Comparison of ENCODE assay signal across 1 cellular context in the genomic region with DNA sequence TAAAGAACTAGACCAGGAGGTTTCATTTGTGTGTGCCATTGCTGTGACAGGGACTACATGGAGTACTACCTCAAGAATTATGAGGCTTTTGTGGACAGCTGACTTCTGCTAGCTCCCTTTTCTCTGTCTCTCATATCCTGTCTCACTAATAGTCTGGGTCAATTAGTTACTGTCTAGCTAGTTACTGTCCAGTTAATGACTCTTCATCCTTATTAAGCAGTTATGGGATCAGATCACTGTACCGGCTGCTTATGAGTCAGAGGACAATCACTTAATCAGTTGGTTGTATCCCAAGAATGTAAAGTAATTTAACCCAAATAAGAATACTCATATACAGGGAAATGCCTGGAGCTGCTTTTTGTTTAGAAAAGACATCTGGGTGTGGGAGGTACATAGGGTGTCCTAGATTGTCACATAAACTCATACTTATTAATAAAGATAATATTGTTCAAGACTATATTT.
A peak's percentile ranks its signal among the peaks of the same experiment; 100 is the strongest.
TF ChIP-seq lines count a peak whose summit lies in the region.

No MANE protein-coding gene starts in this region.

TF ChIP-seq in endothelial cell of umbilical vein, 7 proteins besides CTCF, POLR2A, EP300 and RAD21:
- TF ChIP-seq, protein P1, sequence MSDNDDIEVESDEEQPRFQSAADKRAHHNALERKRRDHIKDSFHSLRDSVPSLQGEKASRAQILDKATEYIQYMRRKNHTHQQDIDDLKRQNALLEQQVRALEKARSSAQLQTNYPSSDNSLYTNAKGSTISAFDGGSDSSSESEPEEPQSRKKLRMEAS (IDR thresholded peaks at IDR 0.05; ENCODE audit: insufficient read depth, insufficient read length), result no peak
- no peak for TF ChIP-seq GATA2 (IDR thresholded peaks at IDR 0.05; ENCODE audit: insufficient read depth, insufficient read length, low read depth, low read length)
- TF ChIP-seq JUN (IDR thresholded peaks at IDR 0.05; ENCODE audit: borderline replicate concordance, insufficient read depth, insufficient read length, low read depth), result no peak
- no peak for TF ChIP-seq EZH2 (IDR thresholded peaks at IDR 0.05; ENCODE audit: borderline replicate concordance, low read depth, low read length, severe bottlenecking)
- TF ChIP-seq FOS (IDR thresholded peaks at IDR 0.05; ENCODE audit: borderline replicate concordance, insufficient read depth, low read length), result peak; percentile 39
